Comparison of ENCODE assay signal across 10 cellular contexts in genomic region chr11:44112083-44112865, GRCh38. TPM values are rescaled to one million over a fixed set of nuclear protein-coding genes. Genes with fewer than 3 reads are reported as not detected.
DNase-seq lines count a peak whose midpoint lies in the region; ATAC-seq and TF ChIP-seq lines count a peak whose summit lies in the region.
"Had no signal": no experiment of that assay in that cellular context is flagged by ENCODE, and none has a peak within 500 bp of the region (broad histone marks: within the 10 kb centered on the region; RNA-seq: fewer than 3 reads in every experiment).

No MANE protein-coding gene starts in this region.

- no peak for TF ChIP-seq RAD21 in SK-N-SH (IDR thresholded peaks at IDR 0.05; ENCODE audit: low read length)

- H3K36me3 ChIP-seq in SK-N-SH (replicated peaks in 1 of 2; ENCODE audit: control insufficient read depth in 1 of 2, insufficient read depth in 2 of 2, low read length in 1 of 2) (peaks cover 14 to 58% of the 10 kb centered on the region in 2 experiments), heart right ventricle (peaks cover 0 to 79% (median 28%) of the 10 kb centered on the region in 9 donors)

- 59% methylated on average over 7 of the region's 7 CpGs for WGBS in SK-N-SH (ENCODE audit: low lambda C conversion rate)
- WGBS in heart right ventricle, 2 donors = 38 to 45% methylated on average over 7 of the region's 7 CpGs

- CTCF ChIA-PET in SK-N-SH (lab: Yijun Ruan, JAX) = interaction anchor here (0.6 to 5.7 kb wide), 10 partner anchors 8 to 503 kb away, joined by 3 to 31 read pairs (median 3); partner anchors contain the start of gene EXT2

- no peak overlapping the region for H3K9ac ChIP-seq in SK-N-SH

- H3K79me2 ChIP-seq in SK-N-SH (ENCODE audit: insufficient read depth) = no peaks in the 10 kb centered on the region

- no peaks in the 10 kb centered on the region for H3K27me3 ChIP-seq in SK-N-SH (ENCODE audit: insufficient read depth)
- no peaks in the 10 kb centered on the region for H3K27me3 ChIP-seq in heart right ventricle

- POLR2A ChIA-PET in SK-N-SH (lab: Yijun Ruan, JAX) = interaction anchor here (0.5 kb wide), 1 partner anchor 11 kb away, joined by 3 read pairs; no protein-coding TSS in a partner anchor

- H3K9me3 ChIP-seq in SK-N-SH (no peaks in the 10 kb centered on the region), heart right ventricle (no peaks in the 10 kb centered on the region)

- ATAC-seq in heart right ventricle = peak in 6 of 8 donors; percentile 57 to 83 (median 68)
- no peak for ATAC-seq in HG02870 (IDR thresholded peaks at IDR 0.05; ENCODE audit: unreplicated experiment)

- H3K4me2 ChIP-seq in SK-N-SH = no peak overlapping the region

- H3K4me3 ChIP-seq in SK-N-SH (ENCODE audit: low read depth in 2 of 2, low read length in 1 of 2) = no peak overlapping the region
- H3K4me3 ChIP-seq in heart right ventricle = no peak overlapping the region

- peak; percentile 76 for DNase-seq in COR-L47 (lab: John Stamatoyannopoulos, UW)
- peak; percentile 9 for DNase-seq in HK-2 (ENCODE audit: unreplicated experiment)
- DNase-seq in SK-N-SH = peak; percentile 58
- DNase-seq in heart right ventricle = peak; percentile 33 to 48
- no peak for DNase-seq in stimulated activated CD4-positive, alpha-beta T cell treated with anti-CD3 and anti-CD28 coated beads, Interleukin-1b, Interleukin-23, amount 100 ng/mL, for 48 hours
- DNase-seq in H4 (ENCODE audit: low spot score) = no peak
- no peak for DNase-seq in dedifferentiated amniotic fluid mesenchymal stem cell (ENCODE audit: extremely low spot score)
- DNase-seq: activated naive CD8-positive, alpha-beta T cell treated with anti-CD3 and anti-CD28 coated beads for 36 hours; naive B cell had no signal

- intact Hi-C loops in heart right ventricle (cut with DNase I) = loop anchor here in 5 of 10 donors (5.0 to 10.0 kb wide), 3 partner anchors 173 to 425 kb away; no protein-coding TSS in a partner anchor

- H3K27ac ChIP-seq in SK-N-SH (ENCODE audit: low read depth in 2 of 2, low read length in 1 of 2) (peak overlapping the region in 1 of 2 experiments; percentile 76; a peak in 2 of 4 replicates), heart right ventricle (peak overlapping the region in 1 of 10 donors; percentile 18)

- H3K4me1 ChIP-seq in SK-N-SH (ENCODE audit: control insufficient read depth in 1 of 2, insufficient read depth in 2 of 2, low read depth in 1 of 2, low read length in 1 of 2) (peaks cover 14 to 16% of the 10 kb centered on the region in 2 experiments; a peak in 3 of 4 replicates), heart right ventricle (peaks cover 9 to 57% (median 32%) of the 10 kb centered on the region in 9 donors)

- H3F3A ChIP-seq in SK-N-SH (replicated peaks; ENCODE audit: insufficient read depth) = peaks cover 8% of the 10 kb centered on the region

- TF ChIP-seq CTCF in SK-N-SH (IDR thresholded peaks at IDR 0.05) (no peak), heart right ventricle (IDR thresholded peaks at IDR 0.05) (no peak)

- TF ChIP-seq EP300 in SK-N-SH (IDR thresholded peaks at IDR 0.05; ENCODE audit: borderline replicate concordance in 1 of 2, low read depth in 1 of 2, low read length in 1 of 2) = no peak

- no peak overlapping the region for H2AFZ ChIP-seq in SK-N-SH (ENCODE audit: low read depth)

- peaks cover 10% of the 10 kb centered on the region; the same call in 1 of the 2 replicates for H4K20me1 ChIP-seq in SK-N-SH (ENCODE audit: insufficient read depth)

- H3K9me2 ChIP-seq in SK-N-SH = no peaks in the 10 kb centered on the region

TF ChIP-seq in SK-N-SH, 30 proteins besides CTCF, POLR2A, EP300 and RAD21:
- no peak for TF ChIP-seq YY1 (IDR thresholded peaks at IDR 0.05; ENCODE audit: low read depth)
- 0 out of 2 replicates have a peak, but pooled peaks have one; percentile 29 for TF ChIP-seq SIN3A (IDR thresholded peaks at IDR 0.05; ENCODE audit: borderline replicate concordance, low read depth, low read length)
- TF ChIP-seq ELF1 (IDR thresholded peaks at IDR 0.05) = no peak
- no peak for TF ChIP-seq POLR2AphosphoS5 (IDR thresholded peaks at IDR 0.05; ENCODE audit: low read depth, low read length)
- peak; percentile 77 for TF ChIP-seq NFIC (IDR thresholded peaks at IDR 0.05; ENCODE audit: borderline replicate concordance)
- peak; percentile 82 for TF ChIP-seq RCOR1 (IDR thresholded peaks at IDR 0.05; ENCODE audit: low read length)
- TF ChIP-seq REST (IDR thresholded peaks at IDR 0.05; ENCODE audit: low read depth, low read length) = peak; percentile 94
- peak; percentile 96 for TF ChIP-seq MXI1 (IDR thresholded peaks at IDR 0.05; ENCODE audit: low read depth, low read length)
- peak; percentile 72 for TF ChIP-seq MAX (IDR thresholded peaks at IDR 0.05; ENCODE audit: low read depth)
- TF ChIP-seq TCF12 (IDR thresholded peaks at IDR 0.05) = 0 out of 2 replicates have a peak, but pooled peaks have one; percentile 9

RNA-seq across cellular contexts. Expression of gene EXT2, which starts 16.8 kb away (rescaled TPM):
- 92.9 and 96.7 TPM in 2 replicates for polyA plus RNA-seq in SK-N-SH (2012; rRNA removed)
- 71.8 and 80.2 TPM in 2 replicates for polyA plus RNA-seq in SK-N-SH (2012; cell fraction: cytosol; rRNA removed)
- 83.8 and 99.5 TPM in 2 replicates for polyA plus RNA-seq in SK-N-SH (2012; cell fraction: nucleus; rRNA removed)
- 10 to 100 TPM; 24.4 to 35.1 (median 29.1) TPM for total RNA-seq in heart right ventricle
- polyA plus RNA-seq in heart right ventricle = 10 to 100 TPM; 18.7 to 26.2 TPM
- total RNA-seq in H4 (2014; rRNA removed; shearing (Covaris generic)) = 201 and 204 TPM in 2 replicates

RNA-seq across cellular contexts. Expression of gene ACCS, which starts 46.2 kb away (rescaled TPM):
- polyA plus RNA-seq in SK-N-SH (2012; rRNA removed) (28.5 and 36.9 TPM in 2 replicates), heart right ventricle (10 to 100 TPM in 1 of 2 donors, 1 to 10 TPM in 1; 2.6 to 32.7 TPM)
- 4.3 and 4.9 TPM in 2 replicates for polyA plus RNA-seq in SK-N-SH (2012; cell fraction: cytosol; rRNA removed)
- polyA plus RNA-seq in SK-N-SH (2012; cell fraction: nucleus; rRNA removed) = 330 and 385 TPM in 2 replicates
- 10 to 100 TPM in 2 of 10 donors, 1 to 10 TPM in 8; 5.5 to 19.6 (median 8.2) TPM for total RNA-seq in heart right ventricle
- total RNA-seq in H4 (2014; rRNA removed; shearing (Covaris generic)) = 3.1 and 3.6 TPM in 2 replicates

Comparison
In these comparisons a context has a peak if more than half of its experiments do, and no peak if none do; other contexts are left out.
1. DNase-seq: peak in COR-L47 (single experiment), HK-2 (single experiment), SK-N-SH (single experiment) and heart right ventricle (2 of 2); none in stimulated activated CD4-positive, alpha-beta T cell treated with anti-CD3 and anti-CD28 coated beads, Interleukin-1b, Interleukin-23, amount 100 ng/mL, for 48 hours (single experiment), H4 (single experiment) and dedifferentiated amniotic fluid mesenchymal stem cell (single experiment).